Comparison of ENCODE assay signal across 3 cellular contexts in the genomic region with DNA sequence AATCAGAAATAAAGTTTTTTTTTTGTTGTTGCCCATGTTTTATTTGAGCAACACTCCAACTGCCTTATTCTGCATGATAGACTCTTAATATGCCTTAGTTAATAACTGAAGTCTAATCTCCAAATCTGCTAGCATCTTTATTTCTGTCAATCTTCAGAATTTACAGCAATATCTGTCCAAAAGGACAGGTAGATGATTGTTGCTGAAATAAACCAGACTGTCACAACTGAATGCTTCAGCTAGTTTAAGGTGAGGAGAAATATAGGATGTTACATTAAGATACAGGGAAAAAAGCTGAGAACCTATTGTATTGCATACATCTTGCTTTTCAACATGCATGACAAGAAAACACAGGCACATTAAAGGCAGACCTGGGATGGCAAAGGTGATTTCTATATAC.
"Had no signal": no experiment of that assay in that cellular context is flagged by ENCODE, and none has a peak within 500 bp of the region (broad histone marks: within the 10 kb centered on the region; RNA-seq: fewer than 3 reads in every experiment).

No MANE protein-coding gene starts in this region.

- DNase-seq: GDM1, GF-D8 had no signal

- H3K4me3 ChIP-seq: GM12878 had no signal
